In the genomic region with DNA sequence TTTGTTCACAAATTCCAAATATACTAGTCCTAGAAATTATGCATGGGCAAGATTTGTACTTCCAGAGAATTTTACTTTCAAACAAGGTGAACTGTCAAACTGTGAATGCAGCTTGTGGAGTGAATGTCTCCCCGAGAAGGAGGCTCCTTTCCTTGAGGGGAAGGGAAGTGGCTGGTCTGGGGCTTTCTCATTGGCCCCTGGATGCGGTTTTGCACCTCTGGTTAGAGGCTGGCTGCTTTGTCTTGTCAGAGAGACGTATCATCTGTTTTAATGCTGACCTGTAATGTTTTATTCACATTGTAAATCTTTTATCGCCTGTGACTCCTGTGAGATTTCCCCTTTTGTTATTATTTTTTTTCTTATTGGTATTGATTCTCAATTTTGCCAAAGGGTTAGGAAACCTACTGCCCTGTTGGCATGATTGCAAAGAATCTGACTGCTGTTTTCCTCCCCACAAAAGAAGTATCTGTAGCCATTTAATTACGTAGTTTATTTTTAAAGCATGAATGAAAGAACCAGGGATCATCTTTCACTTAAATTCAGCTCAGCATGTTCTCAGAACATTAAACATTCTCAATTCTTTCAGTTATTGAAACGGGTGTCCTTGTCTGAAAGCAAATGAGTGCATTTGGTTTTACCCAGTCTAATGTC, we compare ENCODE assay signal across 23 cellular contexts.
A peak's percentile ranks its signal among the peaks of the same experiment; 100 is the strongest.
DNase-seq lines count a peak whose midpoint lies in the region; ATAC-seq and TF ChIP-seq lines count a peak whose summit lies in the region.
"Had no signal": no experiment of that assay in that cellular context is flagged by ENCODE, and none has a peak within 500 bp of the region (broad histone marks: within the 10 kb centered on the region; RNA-seq: fewer than 3 reads in every experiment).

No MANE protein-coding gene starts in this region.

- no peak overlapping the region for H3K4me2 ChIP-seq in H9 (ENCODE audit: insufficient read depth, insufficient read length, low read length)

- H3K56ac ChIP-seq in H9 (ENCODE audit: insufficient read length, low read depth, low read length): no peak overlapping the region

- no peak overlapping the region for H3K27ac Mint-ChIP-seq in CD8-positive, alpha-beta T cell
- no peak overlapping the region for H3K27ac Mint-ChIP-seq in H9
- H3K27ac Mint-ChIP-seq: activated naive CD8-positive, alpha-beta T cell; IgD-negative memory B cell; natural killer cell treated with Interleukin-12 subunit alpha and Interleukin-12 subunit beta and Interleukin-15 and Interleukin-18, amount 100 ng/mL, for 72 hours had no signal

- H3K23me2 ChIP-seq in H9 (ENCODE audit: insufficient read length, low read depth, low read length, poor library complexity, severe bottlenecking): no peaks in the 10 kb centered on the region

- CTCF ChIA-PET in CD8-positive, alpha-beta T cell (lab: Charles Lee): no interaction called here
- CTCF ChIA-PET in HEK293T (lab: Yijun Ruan, JAX): interaction anchor here (0.8 kb wide), 1 partner anchor 150 kb away, joined by 3 read pairs; no protein-coding TSS in a partner anchor

- H3K27me3 ChIP-seq in CD8-positive, alpha-beta T cell (ENCODE audit: insufficient read depth, low read length): no peaks in the 10 kb centered on the region
- H3K27me3 ChIP-seq in H9 (ENCODE audit: insufficient read depth, low read length): no peaks in the 10 kb centered on the region
- H3K27me3 ChIP-seq: thyroid gland had no signal

- no peak overlapping the region for H2AK5ac ChIP-seq in H9 (ENCODE audit: insufficient read length, low read length)

- H3K4me3 Mint-ChIP-seq in CD8-positive, alpha-beta T cell: no peak overlapping the region
- no peak overlapping the region for H3K4me3 Mint-ChIP-seq in H9
- H3K4me3 Mint-ChIP-seq: activated naive CD8-positive, alpha-beta T cell; IgD-negative memory B cell; natural killer cell treated with Interleukin-12 subunit alpha and Interleukin-12 subunit beta and Interleukin-15 and Interleukin-18, amount 100 ng/mL, for 72 hours had no signal

- no peak overlapping the region for H3K18ac ChIP-seq in H9 (ENCODE audit: insufficient read length, low read depth, low read length)

- no peaks in the 10 kb centered on the region for H3K9me3 ChIP-seq in CD8-positive, alpha-beta T cell (ENCODE audit: low read length)
- H3K9me3 ChIP-seq in H9 (ENCODE audit: control insufficient read depth, low read depth, low read length): no peaks in the 10 kb centered on the region
- H3K9me3 ChIP-seq: thyroid gland had no signal

- intact Hi-C loops in CD8-positive, alpha-beta T cell (cut with DNase I, micrococcal nuclease): no loop called here

- no peaks in the 10 kb centered on the region for H3K4me1 Mint-ChIP-seq in CD8-positive, alpha-beta T cell (ENCODE audit: low read depth)
- H3K4me1 Mint-ChIP-seq in H9: no peaks in the 10 kb centered on the region
- H3K4me1 Mint-ChIP-seq: IgD-negative memory B cell had no signal

- no peak overlapping the region for H2BK120ac ChIP-seq in H9 (ENCODE audit: low read depth, low read length, poor library complexity, severe bottlenecking)

- H2AFZ ChIP-seq in H9 (ENCODE audit: low read length): no peak overlapping the region

- no peaks in the 10 kb centered on the region for H3K79me1 ChIP-seq in H9 (ENCODE audit: insufficient read depth, low read depth, low read length, poor library complexity, severe bottlenecking)

- DNase-seq in CD8-positive, alpha-beta T cell: no peak
- DNase-seq in HEK293T (ENCODE audit: extremely low spot score): no peak
- DNase-seq in NCI-H2107 (lab: John Stamatoyannopoulos, UW): peak; percentile 28
- no peak for DNase-seq in cerebellum (ENCODE audit: low spot score)
- DNase-seq in H9: no peak
- DNase-seq: activated CD4-positive, alpha-beta T cell treated with anti-CD3 and anti-CD28 coated beads, Interleukin-2, amount 50 U/mL, for 1 hour; aorta; EL; islet precursor cell; MG63; NCI-H187 treated with DMSO at 0.1 percent for 48 hours; NCI-H774; right cardiac atrium; Right ventricle myocardium superior; stimulated activated naive CD8-positive, alpha-beta T cell treated with anti-CD3 and anti-CD28 coated beads, Interleukin-15, Interleukin-2, amounts not matched to agents 100 U/mL and 50 U/mL, for 24 hours; T-helper 9 cell; thyroid gland had no signal

- no peaks in the 10 kb centered on the region for H3K79me2 ChIP-seq in H9 (ENCODE audit: insufficient read depth, low read length)

- no peak overlapping the region for H4K91ac ChIP-seq in H9 (ENCODE audit: insufficient read length, low read depth, low read length)

- POLR2A ChIA-PET in CD8-positive, alpha-beta T cell (lab: Charles Lee): no interaction called here
- POLR2A ChIA-PET in HEK293T (lab: Yijun Ruan, JAX): interaction anchor here (1.1 kb wide), 1 partner anchor 27 kb away, joined by 3 read pairs; no protein-coding TSS in a partner anchor

- no peaks in the 10 kb centered on the region for H3K36me3 Mint-ChIP-seq in CD8-positive, alpha-beta T cell
- H3K36me3 Mint-ChIP-seq in H9 (ENCODE audit: insufficient read depth in 1 of 3, low read depth in 3 of 3): peaks cover 0 to 4% (median under 1%) of the 10 kb centered on the region in 3 experiments; a peak in 2 of 7 replicates

- no peak overlapping the region for H4K5ac ChIP-seq in H9 (ENCODE audit: insufficient read length, low read depth, low read length)

- H3T11ph ChIP-seq in H9 (ENCODE audit: low read length): no peak overlapping the region

- no peak overlapping the region for H2BK20ac ChIP-seq in H9 (ENCODE audit: low read depth, low read length, poor library complexity, severe bottlenecking)

- no peak overlapping the region for H3K4ac ChIP-seq in H9 (ENCODE audit: low read depth, low read length)

- H3K9me3 Mint-ChIP-seq in CD8-positive, alpha-beta T cell: peaks cover 12% of the 10 kb centered on the region
- peaks cover 9 to 10% of the 10 kb centered on the region in 2 experiments; a peak in 4 of 5 replicates for H3K9me3 Mint-ChIP-seq in H9

- no peak overlapping the region for H3K9ac ChIP-seq in H9 (ENCODE audit: extremely low read depth, insufficient read length, low read length)

- no peak overlapping the region for H2BK5ac ChIP-seq in H9 (ENCODE audit: insufficient read length, low read length)

- no peak overlapping the region for H3K4me3 ChIP-seq in CD8-positive, alpha-beta T cell (ENCODE audit: low read depth, low read length)
- H3K4me3 ChIP-seq: MG63, thyroid gland had no signal

- H2BK12ac ChIP-seq in H9 (ENCODE audit: insufficient read length, low read depth, low read length): no peak overlapping the region

- peak; percentile 40 for ATAC-seq in CD8-positive, alpha-beta T cell
- ATAC-seq in GM19023 (IDR thresholded peaks at IDR 0.05; ENCODE audit: unreplicated experiment): no peak
- ATAC-seq: right cardiac atrium; stimulated activated naive CD8-positive, alpha-beta T cell treated with anti-CD3 and anti-CD28 coated beads, Interleukin-15, Interleukin-2, amounts not matched to agents 100 U/mL and 50 U/mL, for 24 hours had no signal

- H4K8ac ChIP-seq in H9 (replicated peaks; ENCODE audit: insufficient read length, low read depth, low read length): no peak overlapping the region

- H4K20me1 ChIP-seq in H9 (ENCODE audit: control insufficient read depth, insufficient read depth, insufficient read length): no peaks in the 10 kb centered on the region

- H3K23ac ChIP-seq in H9 (ENCODE audit: insufficient read length, low read depth, low read length): no peak overlapping the region

- H3K4me1 ChIP-seq in CD8-positive, alpha-beta T cell (ENCODE audit: insufficient read depth, low read length): no peaks in the 10 kb centered on the region
- no peaks in the 10 kb centered on the region for H3K4me1 ChIP-seq in H9 (ENCODE audit: insufficient read depth, low read length)
- H3K4me1 ChIP-seq: thyroid gland had no signal

- peaks cover 4% of the 10 kb centered on the region for H3K27me3 Mint-ChIP-seq in CD8-positive, alpha-beta T cell (ENCODE audit: low read depth)
- peaks cover 1% of the 10 kb centered on the region for H3K27me3 Mint-ChIP-seq in H9 (ENCODE audit: low read depth)

- no peak overlapping the region for H3K27ac ChIP-seq in CD8-positive, alpha-beta T cell (ENCODE audit: low read depth, low read length)
- peak overlapping the region; percentile 38; the same call in 1 of the 2 replicates for H3K27ac ChIP-seq in VCaP
- H3K27ac ChIP-seq in H9 (ENCODE audit: insufficient read length, low read depth, low read length): no peak overlapping the region
- H3K27ac ChIP-seq: C4-2B, thyroid gland had no signal

- TF ChIP-seq CTCF in CD8-positive, alpha-beta T cell (IDR thresholded peaks at IDR 0.05): no peak
- TF ChIP-seq CTCF in VCaP (conservative IDR thresholded peaks at IDR 0.05) (no peak), H9 (conservative IDR thresholded peaks at IDR 0.05) (no peak)

- no peaks in the 10 kb centered on the region for H3K36me3 ChIP-seq in CD8-positive, alpha-beta T cell (ENCODE audit: insufficient read depth, low read length)
- H3K36me3 ChIP-seq: MG63, thyroid gland had no signal

- no peak overlapping the region for H2BK15ac ChIP-seq in H9 (ENCODE audit: low read depth, low read length)

- no CpG with 5 or more reads among the region's 6 CpGs for WGBS in H9 (ENCODE audit: extremely low coverage, insufficient read length, low lambda C conversion rate)

- no peak overlapping the region for H3K14ac ChIP-seq in H9 (ENCODE audit: insufficient read depth, low read length)

TF ChIP-seq in HEK293T, 16 proteins besides CTCF, POLR2A, EP300 and RAD21:
- TF ChIP-seq, protein P1, sequence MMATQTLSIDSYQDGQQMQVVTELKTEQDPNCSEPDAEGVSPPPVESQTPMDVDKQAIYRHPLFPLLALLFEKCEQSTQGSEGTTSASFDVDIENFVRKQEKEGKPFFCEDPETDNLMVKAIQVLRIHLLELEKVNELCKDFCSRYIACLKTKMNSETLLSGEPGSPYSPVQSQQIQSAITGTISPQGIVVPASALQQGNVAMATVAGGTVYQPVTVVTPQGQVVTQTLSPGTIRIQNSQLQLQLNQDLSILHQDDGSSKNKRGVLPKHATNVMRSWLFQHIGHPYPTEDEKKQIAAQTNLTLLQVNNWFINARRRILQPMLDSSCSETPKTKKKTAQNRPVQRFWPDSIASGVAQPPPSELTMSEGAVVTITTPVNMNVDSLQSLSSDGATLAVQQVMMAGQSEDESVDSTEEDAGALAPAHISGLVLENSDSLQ (IDR thresholded peaks at IDR 0.05): peak; percentile 40
- TF ChIP-seq TARDBP (IDR thresholded peaks at IDR 0.05) (no peak), CTBP1 (IDR thresholded peaks at IDR 0.05; ENCODE audit: borderline replicate concordance) (0 out of 2 replicates have a peak, but pooled peaks have one; percentile 16)
